In the genomic region with DNA sequence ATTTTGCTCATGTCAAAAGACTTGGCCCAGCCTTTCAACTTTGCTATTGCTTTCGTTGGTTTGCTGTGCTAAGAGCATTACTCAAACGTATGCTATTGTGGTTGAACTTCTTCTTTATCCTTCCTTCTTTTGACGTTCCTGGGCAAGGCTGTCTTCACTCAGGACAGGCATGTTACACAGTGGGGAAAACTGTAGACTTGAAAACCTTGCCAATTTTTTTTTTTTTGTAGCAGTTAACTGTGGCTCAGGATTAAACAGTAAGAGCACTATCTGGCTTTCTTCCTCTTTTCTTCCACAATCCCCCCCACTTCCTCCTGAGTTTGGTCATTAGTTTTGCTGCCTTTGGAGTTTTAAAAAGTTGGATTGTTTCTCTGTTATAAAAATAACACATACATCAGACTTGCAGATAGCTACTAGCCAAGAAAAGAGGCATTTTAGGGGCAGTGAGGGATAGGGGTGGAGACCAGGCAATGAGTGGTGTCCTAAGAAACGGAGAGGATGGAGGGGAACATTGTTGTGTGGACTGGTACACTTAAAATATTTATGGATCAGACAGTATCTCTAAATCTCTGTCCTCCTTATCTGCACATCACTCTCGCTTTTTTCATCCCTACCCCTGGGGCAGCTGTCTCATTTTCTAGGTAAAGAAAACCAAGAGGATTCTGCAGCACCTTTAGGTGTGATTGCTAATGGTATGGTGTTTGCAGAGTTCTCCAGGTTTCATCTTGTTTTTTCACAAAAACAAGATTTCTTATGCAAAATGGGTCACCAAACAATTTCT, we compare ENCODE assay signal across 11 cellular contexts.
DNase-seq lines count a peak whose midpoint lies in the region; ATAC-seq, FAIRE-seq and TF ChIP-seq lines count a peak whose summit lies in the region.
"Had no signal": no experiment of that assay in that cellular context is flagged by ENCODE, and none has a peak within 500 bp of the region (broad histone marks: within the 10 kb centered on the region; RNA-seq: fewer than 3 reads in every experiment).

No MANE protein-coding gene starts in this region.

- CTCF ChIA-PET in GM12878 (lab: Yijun Ruan, JAX): interaction anchor here (1.0 to 1.3 kb wide), 3 partner anchors 11 to 184 kb away, joined by 3 to 5 read pairs (median 3); no protein-coding TSS in a partner anchor

- peak in 1 of 2 experiments; percentile 53; a peak in 1 of 4 replicates for TF ChIP-seq EP300 in GM12878 (IDR thresholded peaks at IDR 0.05; ENCODE audit: borderline replicate concordance in 1 of 2, control insufficient read depth in 1 of 2, low read depth in 2 of 2, low read length in 2 of 2)

- no peaks in the 10 kb centered on the region for H3K27me3 ChIP-seq in GM12878 (replicated peaks in 1 of 2; ENCODE audit: control insufficient read depth in 2 of 2, insufficient read depth in 2 of 2, low read length in 1 of 2)
- H3K27me3 ChIP-seq in muscle layer of duodenum (ENCODE audit: low read depth, low read length): no peaks in the 10 kb centered on the region

- H3K27ac Mint-ChIP-seq in stimulated activated naive CD8-positive, alpha-beta T cell treated with anti-CD3 and anti-CD28 coated beads, Interleukin-15, amount 100 ng/mL, for 72 hours: no peak overlapping the region
- H3K27ac Mint-ChIP-seq: activated naive CD8-positive, alpha-beta T cell treated with anti-CD3 and anti-CD28 coated beads, Interleukin-2, amount 50 U/mL, for 24 hours; CD8-positive, alpha-beta T cell had no signal

- H3K4me3 ChIP-seq in GM12878 (no peak overlapping the region), muscle layer of duodenum (ENCODE audit: low read depth in 1 of 2, low read length in 2 of 2) (no peak overlapping the region)
- H3K4me3 ChIP-seq: prostate gland had no signal

- in situ Hi-C loops in GM12878 (cut with MboI): no loop called here

- H3K4me3 Mint-ChIP-seq in stimulated activated naive CD8-positive, alpha-beta T cell treated with anti-CD3 and anti-CD28 coated beads, Interleukin-15, amount 100 ng/mL, for 72 hours: no peak overlapping the region
- H3K4me3 Mint-ChIP-seq: activated naive CD8-positive, alpha-beta T cell treated with anti-CD3 and anti-CD28 coated beads, Interleukin-2, amount 50 U/mL, for 24 hours; CD8-positive, alpha-beta T cell had no signal

- no peaks in the 10 kb centered on the region for H3K79me2 ChIP-seq in GM12878 (ENCODE audit: control insufficient read depth, insufficient read depth, low read length)

- ATAC-seq in HG03159 (IDR thresholded peaks at IDR 0.05; ENCODE audit: unreplicated experiment) (peak; percentile 30), GM12878 (peak; percentile 43)
- no peak for ATAC-seq in stimulated activated naive CD8-positive, alpha-beta T cell treated with anti-CD3 and anti-CD28 coated beads, Interleukin-15, amount 100 ng/mL, for 72 hours
- ATAC-seq: activated naive CD8-positive, alpha-beta T cell treated with anti-CD3 and anti-CD28 coated beads, Interleukin-2, amount 50 U/mL, for 24 hours; CD8-positive, alpha-beta T cell had no signal

- no peak for TF ChIP-seq CTCF in GM12878 (IDR thresholded peaks at IDR 0.05 in 2 of 3, conservative IDR thresholded peaks at IDR 0.05 in 1 of 3; ENCODE audit: control insufficient read depth in 2 of 3, extremely low read depth in 1 of 3, insufficient read depth in 1 of 3, low read depth in 3 of 3, low read length in 3 of 3)

- POLR2A ChIA-PET in GM12878 (lab: Charles Lee): interaction anchor here (1.0 kb wide), 1 partner anchor 211 kb away, joined by 3 read pairs; a partner anchor contains a TSS

- no peak overlapping the region; the same call in 1 of the 2 replicates for H3K4me2 ChIP-seq in GM12878 (ENCODE audit: control insufficient read depth, insufficient read depth)

- peaks cover 12% of the 10 kb centered on the region for H3K4me1 ChIP-seq in GM12878 (ENCODE audit: control insufficient read depth, insufficient read depth, low read length)
- H3K4me1 ChIP-seq in muscle layer of duodenum (ENCODE audit: control insufficient read depth in 1 of 2, insufficient read depth in 2 of 2, low read length in 2 of 2): peaks cover 25 to 31% of the 10 kb centered on the region in 2 donors
- H3K4me1 ChIP-seq: prostate gland had no signal

- no peak for TF ChIP-seq POLR2A in GM12878 (IDR thresholded peaks at IDR 0.05; ENCODE audit: low read depth, low read length)

- TF ChIP-seq RAD21 in GM12878 (IDR thresholded peaks at IDR 0.05; ENCODE audit: insufficient read depth, low read depth, low read length): no peak

- H3K27ac ChIP-seq in GM12878 (ENCODE audit: control insufficient read depth, insufficient read depth) (peak overlapping the region; percentile 5; the same call in 1 of the 2 replicates), muscle layer of duodenum (ENCODE audit: low read length) (peak overlapping the region; percentile 10)
- H3K27ac ChIP-seq: prostate gland had no signal

- 0% methylated on average over 5 of the region's 5 CpGs for WGBS in GM12878 (ENCODE audit: insufficient coverage, insufficient replicate concordance, low lambda C conversion rate, missing lambda C conversion rate)

- no peaks in the 10 kb centered on the region for H3K9me3 ChIP-seq in GM12878 (replicated peaks; ENCODE audit: control insufficient read depth, insufficient read depth, low read length)
- no peaks in the 10 kb centered on the region for H3K9me3 ChIP-seq in muscle layer of duodenum (ENCODE audit: control insufficient read depth in 1 of 2, low read length in 2 of 2)
- H3K9me3 ChIP-seq: prostate gland had no signal

- RAD21 ChIA-PET in GM12878 (lab: Charles Lee; ENCODE audit: unreplicated experiment): interaction anchor here (1.5 to 2.5 kb wide), 3 partner anchors 38 to 211 kb away, joined by 4 to 7 read pairs (median 5); a partner anchor contains a TSS

- H3K9ac ChIP-seq in GM12878 (ENCODE audit: control insufficient read depth, insufficient read depth, low read length): no peak overlapping the region

- no peaks in the 10 kb centered on the region for H3K36me3 ChIP-seq in GM12878 (ENCODE audit: control insufficient read depth in 2 of 2, insufficient read depth in 2 of 2, low read length in 1 of 2)
- no peaks in the 10 kb centered on the region for H3K36me3 ChIP-seq in muscle layer of duodenum (ENCODE audit: control insufficient read depth in 1 of 2, insufficient read depth in 2 of 2, low read length in 2 of 2)
- H3K36me3 ChIP-seq: prostate gland had no signal

- H4K20me1 ChIP-seq in GM12878 (ENCODE audit: control insufficient read depth, insufficient read depth): no peaks in the 10 kb centered on the region

- FAIRE-seq in GM18507 (lab: Jason Lieb, UNC): peak; percentile 91
- FAIRE-seq in GM12878 (lab: Jason Lieb, UNC): peak; percentile 35

- intact Hi-C loops in GM12878 (cut with micrococcal nuclease; ENCODE audit: unreplicated experiment): loop anchor here (2.0 to 5.0 kb wide), 3 partner anchors 108 to 212 kb away; a partner anchor contains a TSS

- DNase-seq in GM18507 (ENCODE audit: extremely low spot score, insufficient read length, low read depth): no peak
- DNase-seq in GM12878 (ENCODE audit: low read depth, low spot score): peak; percentile 50
- DNase-seq in NCI-H1105 treated with DMSO at 0.1 percent for 48 hours (lab: John Stamatoyannopoulos, UW): no peak
- no peak for DNase-seq in stimulated activated naive CD8-positive, alpha-beta T cell treated with anti-CD3 and anti-CD28 coated beads, Interleukin-15, amount 100 ng/mL, for 72 hours
- DNase-seq in amniotic stem cell (lab: John Stamatoyannopoulos, UW): no peak
- no peak for DNase-seq in NCI-H2081 treated with DMSO at 0.1 percent for 48 hours (lab: John Stamatoyannopoulos, UW)
- DNase-seq: activated naive CD8-positive, alpha-beta T cell treated with anti-CD3 and anti-CD28 coated beads, Interleukin-2, amount 50 U/mL, for 24 hours; CD8-positive, alpha-beta T cell had no signal

- peaks cover 18% of the 10 kb centered on the region for H3K27me3 Mint-ChIP-seq in stimulated activated naive CD8-positive, alpha-beta T cell treated with anti-CD3 and anti-CD28 coated beads, Interleukin-15, amount 100 ng/mL, for 72 hours

- no TSS peak for BruUV-seq in GM12878 (replicated peaks; lab: Mats Ljungman, UMichigan)

- no peaks in the 10 kb centered on the region for H3K9me3 Mint-ChIP-seq in stimulated activated naive CD8-positive, alpha-beta T cell treated with anti-CD3 and anti-CD28 coated beads, Interleukin-15, amount 100 ng/mL, for 72 hours
- H3K9me3 Mint-ChIP-seq: activated naive CD8-positive, alpha-beta T cell treated with anti-CD3 and anti-CD28 coated beads, Interleukin-2, amount 50 U/mL, for 24 hours; CD8-positive, alpha-beta T cell had no signal

- SMC1A ChIA-PET in GM12878 (lab: Charles Lee; ENCODE audit: uncharacterized antibody, unreplicated experiment): interaction anchor here (1.0 to 2.4 kb wide), 6 partner anchors 11 to 106 kb away, joined by 3 to 7 read pairs (median 4); no protein-coding TSS in a partner anchor

- no peaks in the 10 kb centered on the region for H3K4me1 Mint-ChIP-seq in stimulated activated naive CD8-positive, alpha-beta T cell treated with anti-CD3 and anti-CD28 coated beads, Interleukin-15, amount 100 ng/mL, for 72 hours
- H3K4me1 Mint-ChIP-seq: activated naive CD8-positive, alpha-beta T cell treated with anti-CD3 and anti-CD28 coated beads, Interleukin-2, amount 50 U/mL, for 24 hours had no signal

- H2AFZ ChIP-seq in GM12878 (ENCODE audit: control insufficient read depth, low read depth, low read length): no peak overlapping the region

TF ChIP-seq in GM12878, 131 proteins besides CTCF, POLR2A, EP300 and RAD21 (continues in another document):
- TF ChIP-seq IKZF1 (conservative IDR thresholded peaks at IDR 0.05) (peak; percentile 68), SP1 (IDR thresholded peaks at IDR 0.05; ENCODE audit: low read depth, low read length) (no peak), IRF4 (IDR thresholded peaks at IDR 0.05; ENCODE audit: low read depth, low read length) (no peak), NR2F1 (conservative IDR thresholded peaks at IDR 0.05) (no peak), CBFB (IDR thresholded peaks at IDR 0.05; ENCODE audit: low read depth) (no peak), MTA2 (IDR thresholded peaks at IDR 0.05; ENCODE audit: low read depth) (peak; percentile 52; the same call in 1 of the 2 replicates)
- TF ChIP-seq, protein P1, sequence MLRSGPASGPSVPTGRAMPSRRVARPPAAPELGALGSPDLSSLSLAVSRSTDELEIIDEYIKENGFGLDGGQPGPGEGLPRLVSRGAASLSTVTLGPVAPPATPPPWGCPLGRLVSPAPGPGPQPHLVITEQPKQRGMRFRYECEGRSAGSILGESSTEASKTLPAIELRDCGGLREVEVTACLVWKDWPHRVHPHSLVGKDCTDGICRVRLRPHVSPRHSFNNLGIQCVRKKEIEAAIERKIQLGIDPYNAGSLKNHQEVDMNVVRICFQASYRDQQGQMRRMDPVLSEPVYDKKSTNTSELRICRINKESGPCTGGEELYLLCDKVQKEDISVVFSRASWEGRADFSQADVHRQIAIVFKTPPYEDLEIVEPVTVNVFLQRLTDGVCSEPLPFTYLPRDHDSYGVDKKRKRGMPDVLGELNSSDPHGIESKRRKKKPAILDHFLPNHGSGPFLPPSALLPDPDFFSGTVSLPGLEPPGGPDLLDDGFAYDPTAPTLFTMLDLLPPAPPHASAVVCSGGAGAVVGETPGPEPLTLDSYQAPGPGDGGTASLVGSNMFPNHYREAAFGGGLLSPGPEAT (IDR thresholded peaks at IDR 0.05; ENCODE audit: low read depth): 0 out of 2 replicates have a peak, but pooled peaks have one; percentile 28
